ENCODE assay signal across 2 cellular contexts in the genomic region with DNA sequence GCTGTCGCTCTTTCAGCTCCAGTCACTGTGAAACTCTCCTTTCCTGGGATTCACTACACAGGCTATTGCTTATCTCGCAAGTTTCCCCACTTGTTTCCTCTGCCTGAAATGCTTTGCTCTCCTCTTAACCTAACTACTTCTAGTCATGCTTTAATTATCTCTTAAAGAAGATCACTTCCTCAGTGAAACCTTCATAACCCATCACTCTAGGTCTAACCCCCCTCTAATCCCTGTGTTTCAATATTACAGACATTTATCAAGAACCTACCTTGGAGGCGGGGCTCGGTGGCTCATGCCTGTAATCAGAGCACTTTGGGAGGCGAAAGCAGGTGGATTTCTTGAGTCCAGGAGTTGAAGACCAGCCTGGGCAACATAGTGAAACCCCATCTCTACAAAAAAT.
A peak's percentile ranks its signal among the peaks of the same experiment; 100 is the strongest.
TF ChIP-seq lines count a peak whose summit lies in the region.

No MANE protein-coding gene starts in this region.

TF ChIP-seq in HepG2, 621 proteins besides CTCF, POLR2A, EP300 and RAD21:
- TF ChIP-seq JARID2 (CRISPR knock-in tag; IDR thresholded peaks at IDR 0.05; ENCODE audit: insufficient replicate concordance) (no peak), SMC3 (IDR thresholded peaks at IDR 0.05; ENCODE audit: low read length) (no peak), ZNF230 (CRISPR knock-in tag; IDR thresholded peaks at IDR 0.05) (no peak), YEATS4 (CRISPR knock-in tag; IDR thresholded peaks at IDR 0.05; ENCODE audit: borderline replicate concordance) (no peak), PHF20 (CRISPR knock-in tag; IDR thresholded peaks at IDR 0.05) (no peak), NR2F6 (IDR thresholded peaks at IDR 0.05) (no peak), NR2F6 (CRISPR knock-in tag; IDR thresholded peaks at IDR 0.05) (no peak), ZBTB2 (CRISPR knock-in tag; IDR thresholded peaks at IDR 0.05; ENCODE audit: low read depth) (no peak), ZNF225 (CRISPR knock-in tag; IDR thresholded peaks at IDR 0.05) (no peak)
- TF ChIP-seq, protein P1, sequence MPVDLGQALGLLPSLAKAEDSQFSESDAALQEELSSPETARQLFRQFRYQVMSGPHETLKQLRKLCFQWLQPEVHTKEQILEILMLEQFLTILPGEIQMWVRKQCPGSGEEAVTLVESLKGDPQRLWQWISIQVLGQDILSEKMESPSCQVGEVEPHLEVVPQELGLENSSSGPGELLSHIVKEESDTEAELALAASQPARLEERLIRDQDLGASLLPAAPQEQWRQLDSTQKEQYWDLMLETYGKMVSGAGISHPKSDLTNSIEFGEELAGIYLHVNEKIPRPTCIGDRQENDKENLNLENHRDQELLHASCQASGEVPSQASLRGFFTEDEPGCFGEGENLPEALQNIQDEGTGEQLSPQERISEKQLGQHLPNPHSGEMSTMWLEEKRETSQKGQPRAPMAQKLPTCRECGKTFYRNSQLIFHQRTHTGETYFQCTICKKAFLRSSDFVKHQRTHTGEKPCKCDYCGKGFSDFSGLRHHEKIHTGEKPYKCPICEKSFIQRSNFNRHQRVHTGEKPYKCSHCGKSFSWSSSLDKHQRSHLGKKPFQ (CRISPR knock-in tag; IDR thresholded peaks at IDR 0.05; ENCODE audit: insufficient replicate concordance) = no peak

TF ChIP-seq in GM12878, 131 proteins besides CTCF, POLR2A, EP300 and RAD21:
- no peak for TF ChIP-seq CHD1 (IDR thresholded peaks at IDR 0.05; ENCODE audit: low read depth, low read length)
- TF ChIP-seq PML (IDR thresholded peaks at IDR 0.05; ENCODE audit: low read length) = no peak
- TF ChIP-seq EGR1 (IDR thresholded peaks at IDR 0.05; ENCODE audit: borderline replicate concordance in 1 of 2, low read depth in 2 of 2, low read length in 2 of 2) = no peak
- no peak for TF ChIP-seq IKZF2 (IDR thresholded peaks at IDR 0.05)
- TF ChIP-seq SPI1 (IDR thresholded peaks at IDR 0.05; ENCODE audit: borderline replicate concordance, insufficient read depth, low read depth, low read length) = peak; percentile 35; the same call in 1 of the 2 replicates
- TF ChIP-seq HDAC6 (IDR thresholded peaks at IDR 0.05; ENCODE audit: unreplicated experiment) = no peak
- TF ChIP-seq MYB (IDR thresholded peaks at IDR 0.05; ENCODE audit: borderline replicate concordance, low read depth, low read length) = no peak
- no peak for TF ChIP-seq KDM1A (IDR thresholded peaks at IDR 0.05; ENCODE audit: borderline replicate concordance)
TF ChIP-seq in GM12878: peak in this region for 1.
